8 cellular contexts compared by ENCODE assay signal in the genomic region with DNA sequence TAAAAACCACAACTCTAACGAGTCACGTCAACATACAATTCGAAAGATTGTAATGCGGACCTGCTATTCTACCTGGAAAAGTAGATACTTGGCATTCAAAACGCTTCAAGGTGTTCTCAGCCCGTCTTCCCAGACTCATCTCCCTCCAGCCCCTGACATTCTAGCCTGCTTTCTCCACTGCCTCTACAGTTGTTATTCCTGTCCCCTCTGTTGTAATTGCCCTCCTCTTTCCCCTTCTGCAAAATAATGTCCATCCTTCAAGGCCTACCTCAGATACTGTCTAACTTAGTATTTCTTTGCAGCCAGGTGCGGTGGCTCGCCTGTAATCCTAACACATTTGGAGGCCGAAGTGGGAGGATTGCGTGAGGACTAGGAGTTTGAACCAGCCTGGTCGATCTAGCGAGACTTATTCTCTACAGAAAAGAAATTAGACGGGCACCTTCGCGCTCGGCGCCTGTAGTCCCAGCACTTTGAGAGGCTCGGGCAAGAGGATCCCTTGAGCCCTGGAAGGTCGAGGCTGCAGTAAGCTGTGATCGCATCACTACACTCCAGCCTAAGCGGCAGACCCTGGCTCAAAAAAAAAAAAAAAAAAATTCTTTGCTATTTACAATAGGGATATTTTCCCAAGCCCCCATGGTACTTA. TPM values are rescaled to one million over a fixed set of nuclear protein-coding genes. Genes with fewer than 3 reads are reported as not detected.
DNase-seq lines count a peak whose midpoint lies in the region; ATAC-seq and TF ChIP-seq lines count a peak whose summit lies in the region.

No MANE protein-coding gene starts in this region.

- 56 to 59% methylated on average over 21 of the region's 21 CpGs for WGBS in body of pancreas, 2 donors
- WGBS in aorta, 2 donors, result 62 to 64% methylated on average over 21 of the region's 21 CpGs

- H3K27ac ChIP-seq in 22Rv1 (peak overlapping the region; percentile 92), body of pancreas (peak overlapping the region; percentile 83 to 93 (median 90)), aorta (ENCODE audit: low read depth in 1 of 2, low read length in 2 of 2) (no peak overlapping the region)

- TF ChIP-seq CTCF in 22Rv1 (IDR thresholded peaks at IDR 0.05) (no peak), HFFc6 (IDR thresholded peaks at IDR 0.05) (no peak), body of pancreas (IDR thresholded peaks at IDR 0.05) (no peak), GM13977 (IDR thresholded peaks at IDR 0.05; ENCODE audit: extremely low read depth, insufficient read depth, missing control alignments) (no peak)

- DNase-seq in HFFc6 (no peak), body of pancreas (no peak), memory B cell (ENCODE audit: low spot score in 2 of 2) (no peak), aorta (no peak), NAMALWA (ENCODE audit: low spot score) (no peak), GM13977 (ENCODE audit: low spot score) (no peak)

- H3K36me3 Mint-ChIP-seq in HFFc6 (ENCODE audit: low read depth) (peaks cover 11% of the 10 kb centered on the region), memory B cell (peaks cover 4% of the 10 kb centered on the region)

- H3K4me3 ChIP-seq in body of pancreas (peak overlapping the region in 1 of 2 donors; percentile 12), aorta (ENCODE audit: low read length in 2 of 2) (peak overlapping the region; percentile 65 to 84)

- TF ChIP-seq POLR2A in body of pancreas (IDR thresholded peaks at IDR 0.05), result no peak

- ATAC-seq in body of pancreas (peak; percentile 9), memory B cell (ENCODE audit: low read depth) (no peak), aorta (ENCODE audit: low FRiP score) (peak; percentile 15), HG03378 (IDR thresholded peaks at IDR 0.05; ENCODE audit: unreplicated experiment) (no peak)

- H3K4me3 Mint-ChIP-seq in HFFc6 (peak overlapping the region; percentile 99), memory B cell (peak overlapping the region; percentile 90)

- peaks cover 0 to 3% (median 0%) of the 10 kb centered on the region in 3 donors for H3K9me3 ChIP-seq in body of pancreas
- no peaks in the 10 kb centered on the region for H3K9me3 ChIP-seq in aorta (ENCODE audit: control insufficient read depth, low read length)

- H3K4me1 Mint-ChIP-seq in HFFc6 (ENCODE audit: low read depth), result peaks cover 19% of the 10 kb centered on the region
- peaks cover 10% of the 10 kb centered on the region for H3K4me1 Mint-ChIP-seq in memory B cell

- H3K27me3 ChIP-seq in body of pancreas (no peaks in the 10 kb centered on the region), aorta (ENCODE audit: control insufficient read depth in 1 of 2, insufficient read depth in 2 of 2, low read length in 1 of 2) (no peaks in the 10 kb centered on the region)

- H3K27ac Mint-ChIP-seq in HFFc6 (peak overlapping the region; percentile 98), memory B cell (peak overlapping the region; percentile 96)

- H3K27me3 Mint-ChIP-seq in HFFc6 (ENCODE audit: insufficient read depth) (peaks cover 5% of the 10 kb centered on the region), memory B cell (no peaks in the 10 kb centered on the region)

- intact Hi-C loops in body of pancreas (cut with DNase I) (no loop called here), aorta (cut with DNase I) (loop anchor here in 1 of 2 donors (10.0 kb wide), 1 partner anchor 253 kb away; no protein-coding TSS in a partner anchor)

- H3K4me1 ChIP-seq in body of pancreas (peaks cover 8% of the 10 kb centered on the region), aorta (ENCODE audit: control insufficient read depth in 1 of 2, insufficient read depth in 2 of 2, low read length in 2 of 2) (no peaks in the 10 kb centered on the region)

- H3K36me3 ChIP-seq in body of pancreas (replicated peaks in 1 of 2; ENCODE audit: insufficient read depth in 1 of 2, low read depth in 2 of 2), result peaks cover 0 to 3% of the 10 kb centered on the region in 2 donors
- no peaks in the 10 kb centered on the region for H3K36me3 ChIP-seq in aorta (ENCODE audit: control insufficient read depth in 1 of 2, insufficient read depth in 2 of 2, low read length in 1 of 2)

- no peaks in the 10 kb centered on the region for H3K9me3 Mint-ChIP-seq in HFFc6
- no peaks in the 10 kb centered on the region for H3K9me3 Mint-ChIP-seq in memory B cell

- in situ Hi-C loops in GM13977 (cut with MboI; ENCODE audit: low pct_unique_long_range_greater_than_20kb, low sequenced_read_pairs, unreplicated experiment), result no loop called here

RNA-seq across cellular contexts. Expression of gene RBM34, which starts 0.8 kb away (rescaled TPM):
- total RNA-seq in HFFc6 (2021; fragmentation: NEBNext Ultra II Directional; extraction: Animal tissue kit (Norgen Biotek cat#: 25700)), result 10 to 100 TPM; 68.6 to 85.2 (median 75.4) TPM
- total RNA-seq in body of pancreas (10 to 100 TPM; 13.2 to 26.2 TPM), aorta (10 to 100 TPM; 51.8 to 57.7 TPM)
- polyA plus RNA-seq in aorta, result 10 to 100 TPM; 51.0 to 71.7 TPM

RNA-seq across cellular contexts. Expression of gene TOMM20, which starts 33.2 kb away (rescaled TPM):
- total RNA-seq in HFFc6 (2021; fragmentation: NEBNext Ultra II Directional; extraction: Animal tissue kit (Norgen Biotek cat#: 25700)), result 100 to 1,000 TPM in 5 of 6 experiments, 10 to 100 TPM in 1; 98.4 to 126 (median 110) TPM
- total RNA-seq in body of pancreas (10 to 100 TPM; 54.7 to 75.2 TPM), aorta (10 to 100 TPM; 77.3 to 78.1 TPM)
- 10 to 100 TPM; 69.8 to 97.5 TPM for polyA plus RNA-seq in aorta

Comparison
In these comparisons a context has a peak if more than half of its experiments do, and no peak if none do; other contexts are left out.
1. H3K27ac ChIP-seq: peak in 22Rv1 (single experiment) and body of pancreas (4 of 4); none in aorta (0 of 2).
2. ATAC-seq: peak in body of pancreas (single experiment) and aorta (single experiment); none in memory B cell (single experiment) and HG03378 (single experiment).